ENCODE assay signal across 11 cellular contexts in genomic region chr22:38259370-38259769, GRCh38. TPM values are rescaled to one million over a fixed set of nuclear protein-coding genes. Genes with fewer than 3 reads are reported as not detected.
A peak's percentile ranks its signal among the peaks of the same experiment; 100 is the strongest.
DNase-seq lines count a peak whose midpoint lies in the region; ATAC-seq and TF ChIP-seq lines count a peak whose summit lies in the region.
"Had no signal": no experiment of that assay in that cellular context is flagged by ENCODE, and none has a peak within 500 bp of the region (broad histone marks: within the 10 kb centered on the region; RNA-seq: fewer than 3 reads in every experiment).

No MANE protein-coding gene starts in this region.

- TF ChIP-seq CTCF in H9 (conservative IDR thresholded peaks at IDR 0.05), result no peak
- no peak for TF ChIP-seq CTCF in hepatocyte (IDR thresholded peaks at IDR 0.05; ENCODE audit: poor library complexity)

- no peak overlapping the region for H3K4ac ChIP-seq in H9 (ENCODE audit: low read depth, low read length)

- H3K27ac ChIP-seq in H9 (ENCODE audit: insufficient read length, low read depth, low read length) (no peak overlapping the region), hepatocyte (peak overlapping the region; percentile 93), skeletal muscle tissue (ENCODE audit: low read depth, low read length) (peak overlapping the region; percentile 33)

- H3K23ac ChIP-seq in H9 (ENCODE audit: insufficient read length, low read depth, low read length), result no peak overlapping the region

- no peak overlapping the region for H3T11ph ChIP-seq in H9 (ENCODE audit: low read length)

- no peaks in the 10 kb centered on the region for H3K9me3 Mint-ChIP-seq in H9
- H3K9me3 Mint-ChIP-seq in stimulated activated effector memory CD8-positive, alpha-beta T cell treated with anti-CD3 and anti-CD28 coated beads, Interleukin-12 subunit alpha, Interleukin-12 subunit beta, amount 100 ng/mL, for 72 hours, result no peaks in the 10 kb centered on the region

- no peak overlapping the region for H4K8ac ChIP-seq in H9 (replicated peaks; ENCODE audit: insufficient read length, low read depth, low read length)

- H2BK12ac ChIP-seq in H9 (ENCODE audit: insufficient read length, low read depth, low read length), result no peak overlapping the region

- no peak overlapping the region for H3K4me2 ChIP-seq in H9 (ENCODE audit: insufficient read depth, insufficient read length, low read length)
- H3K4me2 ChIP-seq in hepatocyte, result no peak overlapping the region

- H3K9me2 ChIP-seq in hepatocyte (replicated peaks; ENCODE audit: insufficient read depth), result no peaks in the 10 kb centered on the region

- H3K9ac ChIP-seq in H9 (ENCODE audit: extremely low read depth, insufficient read length, low read length) (no peak overlapping the region), skeletal muscle tissue (ENCODE audit: low read depth in 1 of 3, low read length in 3 of 3) (no peak overlapping the region)

- no peak for ATAC-seq in T-helper 17 cell
- no peak for ATAC-seq in HG03565 (IDR thresholded peaks at IDR 0.05; ENCODE audit: unreplicated experiment)
- no peak for ATAC-seq in stimulated activated effector memory CD8-positive, alpha-beta T cell treated with anti-CD3 and anti-CD28 coated beads, Interleukin-12 subunit alpha, Interleukin-12 subunit beta, amount 100 ng/mL, for 72 hours

- H3K27me3 ChIP-seq in H9 (ENCODE audit: insufficient read depth, low read length) (no peaks in the 10 kb centered on the region), hepatocyte (no peaks in the 10 kb centered on the region), skeletal muscle tissue (ENCODE audit: control insufficient read depth in 3 of 3, insufficient read depth in 3 of 3, low read length in 3 of 3) (no peaks in the 10 kb centered on the region)

- H2BK5ac ChIP-seq in H9 (ENCODE audit: insufficient read length, low read length), result no peak overlapping the region

- peaks cover 2% of the 10 kb centered on the region for H4K20me1 ChIP-seq in H9 (ENCODE audit: control insufficient read depth, insufficient read depth, insufficient read length)
- H4K20me1 ChIP-seq in hepatocyte (ENCODE audit: insufficient read depth, poor library complexity, severe bottlenecking), result peaks cover 9% of the 10 kb centered on the region

- no peaks in the 10 kb centered on the region for H3K27me3 Mint-ChIP-seq in H9 (ENCODE audit: low read depth)
- H3K27me3 Mint-ChIP-seq in T-helper 17 cell, result no peaks in the 10 kb centered on the region

- H3K36me3 Mint-ChIP-seq in H9 (ENCODE audit: insufficient read depth in 1 of 3, low read depth in 3 of 3) (peaks cover 0 to 11% (median 1%) of the 10 kb centered on the region in 3 experiments; a peak in 4 of 7 replicates), T-helper 17 cell (ENCODE audit: low read depth) (peaks cover 3% of the 10 kb centered on the region)
- H3K36me3 Mint-ChIP-seq in stimulated activated effector memory CD8-positive, alpha-beta T cell treated with anti-CD3 and anti-CD28 coated beads, Interleukin-12 subunit alpha, Interleukin-12 subunit beta, amount 100 ng/mL, for 72 hours, result peaks cover 6% of the 10 kb centered on the region

- H3K56ac ChIP-seq in H9 (ENCODE audit: insufficient read length, low read depth, low read length), result no peak overlapping the region

- no CpG with 5 or more reads among the region's 8 CpGs for WGBS in H9 (ENCODE audit: extremely low coverage, insufficient read length, low lambda C conversion rate)
- 83% methylated on average over 8 of the region's 8 CpGs for WGBS in hepatocyte (ENCODE audit: low lambda C conversion rate, missing lambda C conversion rate)

- H3K14ac ChIP-seq in H9 (ENCODE audit: insufficient read depth, low read length), result no peak overlapping the region

- no peak overlapping the region for H2AK5ac ChIP-seq in H9 (ENCODE audit: insufficient read length, low read length)

- H4K91ac ChIP-seq in H9 (ENCODE audit: insufficient read length, low read depth, low read length), result no peak overlapping the region

- no peak overlapping the region for H3K4me3 ChIP-seq in hepatocyte
- H3K4me3 ChIP-seq in skeletal muscle tissue (ENCODE audit: low read length in 3 of 3), result no peak overlapping the region

- DNase-seq in H9, result no peak
- no peak for DNase-seq in T-helper 17 cell
- DNase-seq in hepatocyte (ENCODE audit: low spot score), result no peak
- no peak for DNase-seq in stimulated activated effector memory CD8-positive, alpha-beta T cell treated with anti-CD3 and anti-CD28 coated beads, Interleukin-12 subunit alpha, Interleukin-12 subunit beta, amount 100 ng/mL, for 72 hours (ENCODE audit: low spot score in 2 of 2)
- no peak for DNase-seq in globus pallidus (ENCODE audit: low spot score)
- DNase-seq in stimulated activated CD4-positive, alpha-beta T cell treated with anti-CD3 and anti-CD28 coated beads, Interleukin-4, amount 100 ng/mL, for 1 hour, result no peak
- DNase-seq: activated CD4-positive, alpha-beta T cell treated with anti-CD3 and anti-CD28 coated beads, Interleukin-2, amount 50 U/mL, for 48 hours; NCI-H1048; occipital lobe had no signal

- H3K18ac ChIP-seq in H9 (ENCODE audit: insufficient read length, low read depth, low read length), result no peak overlapping the region

- no peak overlapping the region for H2BK20ac ChIP-seq in H9 (ENCODE audit: low read depth, low read length, poor library complexity, severe bottlenecking)

- H4K5ac ChIP-seq in H9 (ENCODE audit: insufficient read length, low read depth, low read length), result no peak overlapping the region

- no peak overlapping the region for H2BK15ac ChIP-seq in H9 (ENCODE audit: low read depth, low read length)

- H3K36me3 ChIP-seq in hepatocyte (replicated peaks; ENCODE audit: insufficient read depth, low read depth) (no peaks in the 10 kb centered on the region), skeletal muscle tissue (ENCODE audit: control insufficient read depth in 3 of 3, insufficient read depth in 3 of 3, low read length in 3 of 3) (no peaks in the 10 kb centered on the region)

- H3K4me1 ChIP-seq in H9 (ENCODE audit: insufficient read depth, low read length) (no peaks in the 10 kb centered on the region), hepatocyte (ENCODE audit: insufficient read depth) (peaks cover 34% of the 10 kb centered on the region), skeletal muscle tissue (ENCODE audit: control insufficient read depth in 3 of 3, insufficient read depth in 3 of 3, low read length in 3 of 3) (peaks cover 42 to 58% (median 57%) of the 10 kb centered on the region in 3 donors)

- H3K79me2 ChIP-seq in H9 (ENCODE audit: insufficient read depth, low read length) (no peaks in the 10 kb centered on the region; the same call in 1 of the 2 replicates), hepatocyte (peaks cover 99% of the 10 kb centered on the region)

- no peaks in the 10 kb centered on the region for H3K23me2 ChIP-seq in H9 (ENCODE audit: insufficient read length, low read depth, low read length, poor library complexity, severe bottlenecking)

- H3K9me3 ChIP-seq in H9 (ENCODE audit: control insufficient read depth, low read depth, low read length) (no peaks in the 10 kb centered on the region), T-helper 17 cell (ENCODE audit: control insufficient read depth, low read length, poor library complexity, severe bottlenecking) (no peaks in the 10 kb centered on the region), hepatocyte (ENCODE audit: low read depth) (no peaks in the 10 kb centered on the region), skeletal muscle tissue (ENCODE audit: control insufficient read depth in 3 of 3, low read length in 3 of 3) (no peaks in the 10 kb centered on the region)

- no peak overlapping the region for H3K4me3 Mint-ChIP-seq in H9
- no peak overlapping the region for H3K4me3 Mint-ChIP-seq in T-helper 17 cell
- no peak overlapping the region for H3K4me3 Mint-ChIP-seq in stimulated activated effector memory CD8-positive, alpha-beta T cell treated with anti-CD3 and anti-CD28 coated beads, Interleukin-12 subunit alpha, Interleukin-12 subunit beta, amount 100 ng/mL, for 72 hours

- no peak overlapping the region for H2BK120ac ChIP-seq in H9 (ENCODE audit: low read depth, low read length, poor library complexity, severe bottlenecking)

- no peak overlapping the region for H2AFZ ChIP-seq in H9 (ENCODE audit: low read length)
- H2AFZ ChIP-seq in hepatocyte, result no peak overlapping the region

- H3K79me1 ChIP-seq in H9 (ENCODE audit: insufficient read depth, low read depth, low read length, poor library complexity, severe bottlenecking), result peaks cover 5% of the 10 kb centered on the region

- peak overlapping the region in 2 of 3 experiments; percentile 42 to 79; a peak in 3 of 7 replicates for H3K27ac Mint-ChIP-seq in H9
- peak overlapping the region; percentile 82 for H3K27ac Mint-ChIP-seq in T-helper 17 cell
- no peak overlapping the region for H3K27ac Mint-ChIP-seq in stimulated activated effector memory CD8-positive, alpha-beta T cell treated with anti-CD3 and anti-CD28 coated beads, Interleukin-12 subunit alpha, Interleukin-12 subunit beta, amount 100 ng/mL, for 72 hours

- H3K4me1 Mint-ChIP-seq in H9 (peaks cover 25 to 41% of the 10 kb centered on the region in 2 experiments), T-helper 17 cell (peaks cover 26% of the 10 kb centered on the region)
- peaks cover 44% of the 10 kb centered on the region for H3K4me1 Mint-ChIP-seq in stimulated activated effector memory CD8-positive, alpha-beta T cell treated with anti-CD3 and anti-CD28 coated beads, Interleukin-12 subunit alpha, Interleukin-12 subunit beta, amount 100 ng/mL, for 72 hours

RNA-seq across cellular contexts. Expression of gene TMEM184B, which starts 13.4 kb away (rescaled TPM):
- total RNA-seq in H9 (2021), result 51.7 and 58.5 TPM in 2 replicates
- total RNA-seq in T-helper 17 cell, result 10 to 100 TPM; 53.3 TPM
- total RNA-seq in hepatocyte, result 32.1 and 58.2 TPM in 2 replicates
- 90.0 and 102 TPM in 2 replicates for polyA plus RNA-seq in hepatocyte
- total RNA-seq in skeletal muscle tissue, result 11.0 TPM

RNA-seq across cellular contexts. Expression of gene MAFF, which starts 57.6 kb away (rescaled TPM):
- total RNA-seq in H9 (2021) (5.8 and 6.7 TPM in 2 replicates), T-helper 17 cell (10 to 100 TPM; 44.4 to 80.2 TPM), hepatocyte (55.9 and 70.4 TPM in 2 replicates), skeletal muscle tissue (4.2 TPM)
- polyA plus RNA-seq in hepatocyte, result 67.2 and 76.3 TPM in 2 replicates

RNA-seq across cellular contexts. Expression of gene CSNK1E, which starts 57.9 kb away (rescaled TPM):
- total RNA-seq in H9 (2021) (230 and 236 TPM in 2 replicates), T-helper 17 cell (100 to 1,000 TPM; 157 to 174 TPM), hepatocyte (85.8 and 89.5 TPM in 2 replicates), skeletal muscle tissue (71.0 TPM)
- 123 and 152 TPM in 2 replicates for polyA plus RNA-seq in hepatocyte
